Comparison of ENCODE assay signal across 11 cellular contexts in the genomic region with DNA sequence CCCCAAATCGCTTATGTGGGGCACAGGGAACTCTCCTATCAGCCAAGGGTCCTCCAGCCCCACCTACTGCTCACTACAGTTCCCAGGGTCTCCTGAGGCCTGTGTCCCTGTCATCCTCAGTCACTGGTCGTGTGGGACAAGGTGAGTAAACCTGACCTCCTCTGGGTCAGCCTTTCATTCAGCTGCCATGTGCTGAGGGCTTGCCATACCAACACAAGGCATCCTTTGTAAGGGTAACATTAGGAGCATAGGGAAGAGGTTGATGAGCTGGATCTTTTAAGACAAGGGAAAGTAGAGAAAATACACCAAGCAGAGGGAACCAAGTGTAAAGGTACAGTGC. TPM values are rescaled to one million over a fixed set of nuclear protein-coding genes. Genes with fewer than 3 reads are reported as not detected.
DNase-seq lines count a peak whose midpoint lies in the region; ATAC-seq and TF ChIP-seq lines count a peak whose summit lies in the region.
"Had no signal": no experiment of that assay in that cellular context is flagged by ENCODE, and none has a peak within 500 bp of the region (broad histone marks: within the 10 kb centered on the region; RNA-seq: fewer than 3 reads in every experiment).

No MANE protein-coding gene starts in this region.

- no peaks in the 10 kb centered on the region for H3K79me2 ChIP-seq in mesendoderm (ENCODE audit: control insufficient read depth, insufficient read depth, low read length)

- H3K27ac Mint-ChIP-seq in WTC11: peak overlapping the region; percentile 94

- POLR2A ChIA-PET in WTC11 (lab: Charles Lee): interaction anchor here (1.0 to 3.4 kb wide), 2 partner anchors 13 kb away, joined by 5 to 14 read pairs; a partner anchor contains a TSS

- H3K27ac ChIP-seq in mesendoderm (ENCODE audit: low read depth, low read length): no peak overlapping the region

- no peaks in the 10 kb centered on the region for H3K27me3 ChIP-seq in mesendoderm (ENCODE audit: insufficient read depth, low read length, poor library complexity)
- H3K27me3 ChIP-seq: stomach had no signal

- ATAC-seq in WTC11 (peak; percentile 80), HG02973 (IDR thresholded peaks at IDR 0.05; ENCODE audit: unreplicated experiment) (no peak), HG03139 (IDR thresholded peaks at IDR 0.05; ENCODE audit: unreplicated experiment) (no peak)

- CTCF ChIA-PET in WTC11 (lab: Charles Lee): interaction anchor here (0.5 to 2.2 kb wide), 9 partner anchors 13 to 320 kb away, joined by 3 to 12 read pairs (median 4); a partner anchor contains a TSS

- no peak overlapping the region for H2BK120ac ChIP-seq in mesendoderm (ENCODE audit: low read depth, low read length)

- H3K27me3 Mint-ChIP-seq in WTC11 (ENCODE audit: low read depth): no peaks in the 10 kb centered on the region

- no peak overlapping the region for H3K4ac ChIP-seq in mesendoderm (ENCODE audit: low read depth, low read length)

- H3K36me3 Mint-ChIP-seq in WTC11: peaks cover 36% of the 10 kb centered on the region

- no CpG with 5 or more reads among the region's 2 CpGs for WGBS in mesendoderm (ENCODE audit: extremely low coverage, insufficient coverage, low lambda C conversion rate)

- no peak overlapping the region for H2BK5ac ChIP-seq in mesendoderm (ENCODE audit: low read length)

- H3K9ac ChIP-seq in mesendoderm (ENCODE audit: low read length): no peak overlapping the region

- H3K4me1 Mint-ChIP-seq in WTC11: peaks cover 8% of the 10 kb centered on the region

- H3K9me3 Mint-ChIP-seq in WTC11: no peaks in the 10 kb centered on the region

- H3K4me1 ChIP-seq in mesendoderm (ENCODE audit: control insufficient read depth, low read depth, low read length): peaks cover 2% of the 10 kb centered on the region

- H4K8ac ChIP-seq in mesendoderm (ENCODE audit: low read depth, low read length): no peak overlapping the region

- H3K79me1 ChIP-seq in mesendoderm (ENCODE audit: low read length): peaks cover 6% of the 10 kb centered on the region

- no peak overlapping the region for H3K4me2 ChIP-seq in mesendoderm (ENCODE audit: low read length)

- DNase-seq in COLO829 (ENCODE audit: low spot score): peak; percentile 72
- no peak for DNase-seq in WTC11 (ENCODE audit: low spot score)
- DNase-seq in mesendoderm: peak; percentile 49
- DNase-seq in NCI-H2171 (lab: John Stamatoyannopoulos, UW): no peak
- DNase-seq: left cardiac atrium, NCI-H345, small intestine, stomach had no signal

- no peak overlapping the region for H2AK5ac ChIP-seq in mesendoderm (ENCODE audit: low read length)

- no peak overlapping the region for H3K4me3 Mint-ChIP-seq in WTC11

- no peak overlapping the region for H3K18ac ChIP-seq in mesendoderm (ENCODE audit: low read length)

- no peak overlapping the region for H3K4me3 ChIP-seq in mesendoderm (ENCODE audit: low read length)
- H3K4me3 ChIP-seq: stomach had no signal

- no peak overlapping the region for H3K23ac ChIP-seq in mesendoderm (ENCODE audit: low read length)

- H2BK15ac ChIP-seq in mesendoderm (replicated peaks; ENCODE audit: low read depth): no peak overlapping the region

- H4K5ac ChIP-seq in mesendoderm (ENCODE audit: low read length): no peak overlapping the region

- H3K56ac ChIP-seq in mesendoderm (ENCODE audit: low read length): no peak overlapping the region

- peaks cover 13% of the 10 kb centered on the region for H3K36me3 ChIP-seq in mesendoderm (ENCODE audit: control insufficient read depth, insufficient read depth, low read length)

- TF ChIP-seq CTCF in WTC11 (IDR thresholded peaks at IDR 0.05): no peak

TF ChIP-seq in WTC11, 78 proteins besides CTCF, POLR2A, EP300 and RAD21 (continues in another document):
- TF ChIP-seq FOXK1 (CRISPR knock-in tag; IDR thresholded peaks at IDR 0.05) (no peak), TEAD1 (CRISPR knock-in tag; IDR thresholded peaks at IDR 0.05) (0 out of 2 replicates have a peak, but pooled peaks have one; percentile 27), GRHL2 (CRISPR knock-in tag; IDR thresholded peaks at IDR 0.05; ENCODE audit: insufficient replicate concordance, severe bottlenecking) (no peak), JAZF1 (CRISPR knock-in tag; IDR thresholded peaks at IDR 0.05) (no peak), MYBL2 (CRISPR knock-in tag; IDR thresholded peaks at IDR 0.05) (no peak), ETV6 (CRISPR knock-in tag; IDR thresholded peaks at IDR 0.05) (no peak), SOX15 (CRISPR knock-in tag; IDR thresholded peaks at IDR 0.05) (no peak), OVOL2 (CRISPR knock-in tag; IDR thresholded peaks at IDR 0.05; ENCODE audit: borderline replicate concordance) (no peak), NR1H2 (CRISPR knock-in tag; IDR thresholded peaks at IDR 0.05) (no peak)
- TF ChIP-seq, protein P1, sequence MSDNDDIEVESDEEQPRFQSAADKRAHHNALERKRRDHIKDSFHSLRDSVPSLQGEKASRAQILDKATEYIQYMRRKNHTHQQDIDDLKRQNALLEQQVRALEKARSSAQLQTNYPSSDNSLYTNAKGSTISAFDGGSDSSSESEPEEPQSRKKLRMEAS (CRISPR knock-in tag; IDR thresholded peaks at IDR 0.05): no peak
- TF ChIP-seq, protein P2, sequence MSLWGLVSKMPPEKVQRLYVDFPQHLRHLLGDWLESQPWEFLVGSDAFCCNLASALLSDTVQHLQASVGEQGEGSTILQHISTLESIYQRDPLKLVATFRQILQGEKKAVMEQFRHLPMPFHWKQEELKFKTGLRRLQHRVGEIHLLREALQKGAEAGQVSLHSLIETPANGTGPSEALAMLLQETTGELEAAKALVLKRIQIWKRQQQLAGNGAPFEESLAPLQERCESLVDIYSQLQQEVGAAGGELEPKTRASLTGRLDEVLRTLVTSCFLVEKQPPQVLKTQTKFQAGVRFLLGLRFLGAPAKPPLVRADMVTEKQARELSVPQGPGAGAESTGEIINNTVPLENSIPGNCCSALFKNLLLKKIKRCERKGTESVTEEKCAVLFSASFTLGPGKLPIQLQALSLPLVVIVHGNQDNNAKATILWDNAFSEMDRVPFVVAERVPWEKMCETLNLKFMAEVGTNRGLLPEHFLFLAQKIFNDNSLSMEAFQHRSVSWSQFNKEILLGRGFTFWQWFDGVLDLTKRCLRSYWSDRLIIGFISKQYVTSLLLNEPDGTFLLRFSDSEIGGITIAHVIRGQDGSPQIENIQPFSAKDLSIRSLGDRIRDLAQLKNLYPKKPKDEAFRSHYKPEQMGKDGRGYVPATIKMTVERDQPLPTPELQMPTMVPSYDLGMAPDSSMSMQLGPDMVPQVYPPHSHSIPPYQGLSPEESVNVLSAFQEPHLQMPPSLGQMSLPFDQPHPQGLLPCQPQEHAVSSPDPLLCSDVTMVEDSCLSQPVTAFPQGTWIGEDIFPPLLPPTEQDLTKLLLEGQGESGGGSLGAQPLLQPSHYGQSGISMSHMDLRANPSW (CRISPR knock-in tag; conservative IDR thresholded peaks at IDR 0.05; ENCODE audit: low read depth): no peak
- TF ChIP-seq, protein P3, sequence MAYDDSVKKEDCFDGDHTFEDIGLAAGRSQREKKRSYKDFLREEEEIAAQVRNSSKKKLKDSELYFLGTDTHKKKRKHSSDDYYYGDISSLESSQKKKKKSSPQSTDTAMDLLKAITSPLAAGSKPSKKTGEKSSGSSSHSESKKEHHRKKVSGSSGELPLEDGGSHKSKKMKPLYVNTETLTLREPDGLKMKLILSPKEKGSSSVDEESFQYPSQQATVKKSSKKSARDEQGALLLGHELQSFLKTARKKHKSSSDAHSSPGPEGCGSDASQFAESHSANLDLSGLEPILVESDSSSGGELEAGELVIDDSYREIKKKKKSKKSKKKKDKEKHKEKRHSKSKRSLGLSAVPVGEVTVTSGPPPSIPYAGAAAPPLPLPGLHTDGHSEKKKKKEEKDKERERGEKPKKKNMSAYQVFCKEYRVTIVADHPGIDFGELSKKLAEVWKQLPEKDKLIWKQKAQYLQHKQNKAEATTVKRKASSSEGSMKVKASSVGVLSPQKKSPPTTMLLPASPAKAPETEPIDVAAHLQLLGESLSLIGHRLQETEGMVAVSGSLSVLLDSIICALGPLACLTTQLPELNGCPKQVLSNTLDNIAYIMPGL (CRISPR knock-in tag; IDR thresholded peaks at IDR 0.05): no peak
- TF ChIP-seq, protein P4, sequence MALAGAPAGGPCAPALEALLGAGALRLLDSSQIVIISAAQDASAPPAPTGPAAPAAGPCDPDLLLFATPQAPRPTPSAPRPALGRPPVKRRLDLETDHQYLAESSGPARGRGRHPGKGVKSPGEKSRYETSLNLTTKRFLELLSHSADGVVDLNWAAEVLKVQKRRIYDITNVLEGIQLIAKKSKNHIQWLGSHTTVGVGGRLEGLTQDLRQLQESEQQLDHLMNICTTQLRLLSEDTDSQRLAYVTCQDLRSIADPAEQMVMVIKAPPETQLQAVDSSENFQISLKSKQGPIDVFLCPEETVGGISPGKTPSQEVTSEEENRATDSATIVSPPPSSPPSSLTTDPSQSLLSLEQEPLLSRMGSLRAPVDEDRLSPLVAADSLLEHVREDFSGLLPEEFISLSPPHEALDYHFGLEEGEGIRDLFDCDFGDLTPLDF (CRISPR knock-in tag; IDR thresholded peaks at IDR 0.05): peak; percentile 54; the same call in 1 of the 2 replicates
- TF ChIP-seq, protein P5, sequence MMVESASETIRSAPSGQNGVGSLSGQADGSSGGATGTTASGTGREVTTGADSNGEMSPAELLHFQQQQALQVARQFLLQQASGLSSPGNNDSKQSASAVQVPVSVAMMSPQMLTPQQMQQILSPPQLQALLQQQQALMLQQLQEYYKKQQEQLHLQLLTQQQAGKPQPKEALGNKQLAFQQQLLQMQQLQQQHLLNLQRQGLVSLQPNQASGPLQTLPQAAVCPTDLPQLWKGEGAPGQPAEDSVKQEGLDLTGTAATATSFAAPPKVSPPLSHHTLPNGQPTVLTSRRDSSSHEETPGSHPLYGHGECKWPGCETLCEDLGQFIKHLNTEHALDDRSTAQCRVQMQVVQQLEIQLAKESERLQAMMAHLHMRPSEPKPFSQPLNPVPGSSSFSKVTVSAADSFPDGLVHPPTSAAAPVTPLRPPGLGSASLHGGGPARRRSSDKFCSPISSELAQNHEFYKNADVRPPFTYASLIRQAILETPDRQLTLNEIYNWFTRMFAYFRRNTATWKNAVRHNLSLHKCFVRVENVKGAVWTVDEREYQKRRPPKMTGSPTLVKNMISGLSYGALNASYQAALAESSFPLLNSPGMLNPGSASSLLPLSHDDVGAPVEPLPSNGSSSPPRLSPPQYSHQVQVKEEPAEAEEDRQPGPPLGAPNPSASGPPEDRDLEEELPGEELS (CRISPR knock-in tag; IDR thresholded peaks at IDR 0.05): no peak

RNA-seq across cellular contexts. Expression of a gene that starts 11.2 kb away (rescaled TPM):
- total RNA-seq in WTC11 (2021): 23.4 to 29.9 TPM (median 26.7 TPM) in 3 replicates
- 19.9 TPM for polyA plus RNA-seq in mesendoderm (2013, experiment 1 of 2)
- polyA plus RNA-seq in mesendoderm (2013, experiment 2 of 2): 21.5 TPM

RNA-seq across cellular contexts. Expression of a gene that starts 13.5 kb away (rescaled TPM):
- 101 to 105 TPM (median 104 TPM) in 3 replicates for total RNA-seq in WTC11 (2021)
- polyA plus RNA-seq in mesendoderm (2013, experiment 1 of 2): 88.9 TPM
- polyA plus RNA-seq in mesendoderm (2013, experiment 2 of 2): 88.2 TPM

RNA-seq across cellular contexts. Expression of a gene that starts 19.1 kb away (rescaled TPM):
- 1.3 to 2.0 TPM (median 1.7 TPM) in 3 replicates for total RNA-seq in WTC11 (2021)
- 0.29 TPM for polyA plus RNA-seq in mesendoderm (2013, experiment 1 of 2)
- 0.32 TPM for polyA plus RNA-seq in mesendoderm (2013, experiment 2 of 2)
- total RNA-seq: stomach; T-helper 2 cell treated with Interferon-gamma antibody and Interleukin-4, amounts not matched to agents 100 ng/mL and 5 ng/mL, for 36 hours had no signal

RNA-seq across cellular contexts. Expression of a gene that starts 20.0 kb away (rescaled TPM):
- 68.4 to 84.2 TPM (median 73.9 TPM) in 3 replicates for total RNA-seq in WTC11 (2021)
- polyA plus RNA-seq in mesendoderm (2013, experiment 1 of 2): 68.1 TPM
- polyA plus RNA-seq in mesendoderm (2013, experiment 2 of 2): 65.7 TPM

RNA-seq across cellular contexts. Expression of a gene that starts 23.4 kb away (rescaled TPM):
- 311 to 337 TPM (median 313 TPM) in 3 replicates for total RNA-seq in WTC11 (2021)
- 373 TPM for polyA plus RNA-seq in mesendoderm (2013, experiment 1 of 2)
- 378 TPM for polyA plus RNA-seq in mesendoderm (2013, experiment 2 of 2)

Comparison
In these comparisons a context has a peak if more than half of its experiments do, and no peak if none do; other contexts are left out.
1. DNase-seq: peak in COLO829 (single experiment) and mesendoderm (single experiment); none in WTC11 (single experiment) and NCI-H2171 (single experiment).